22 cellular contexts compared by ENCODE assay signal in genomic region chr22:39654527-39654926, GRCh38.
"Had no signal": no experiment of that assay in that cellular context is flagged by ENCODE, and none has a peak within 500 bp of the region (broad histone marks: within the 10 kb centered on the region; RNA-seq: fewer than 3 reads in every experiment).

No MANE protein-coding gene starts in this region.

- H3K4me3 ChIP-seq: coronary artery, esophagus squamous epithelium, lower lobe of right lung, right lobe of liver, thoracic aorta, tibial nerve, upper lobe of left lung had no signal

- DNase-seq: effector memory CD4-positive, alpha-beta T cell; esophagus squamous epithelium; foreskin melanocyte; hypothalamus; immature natural killer cell; islet precursor cell; left ventricle myocardium superior; lower lobe of right lung; natural killer cell; right lobe of liver; small intestine; stimulated activated CD4-positive, alpha-beta T cell treated with anti-CD3 and anti-CD28 coated beads, Interleukin-15, amount 100 ng/mL, for 24 hours; stimulated activated CD4-positive, alpha-beta T cell treated with anti-CD3 and anti-CD28 coated beads, Interleukin-2, amount 100 ng/mL, for 48 hours; stimulated activated CD8-positive, alpha-beta memory T cell treated with anti-CD3 and anti-CD28 coated beads, Interleukin-4, amount 100 ng/mL, for 48 hours; stimulated activated naive CD8-positive, alpha-beta T cell treated with anti-CD3 and anti-CD28 coated beads, Interleukin-15, Interleukin-2, amounts not matched to agents 100 U/mL and 50 U/mL, for 24 hours; upper lobe of left lung had no signal

- H3K27ac Mint-ChIP-seq: immature natural killer cell, progenitor cell of endocrine pancreas had no signal

- H3K9me3 Mint-ChIP-seq: immature natural killer cell, natural killer cell had no signal

- H3K4me1 ChIP-seq: esophagus squamous epithelium, parathyroid adenoma, right lobe of liver, tibial nerve, upper lobe of left lung had no signal

- H2AFZ ChIP-seq: parathyroid adenoma had no signal

- H3K4me3 Mint-ChIP-seq: immature natural killer cell, natural killer cell had no signal

- H3K27me3 ChIP-seq: right lobe of liver, upper lobe of left lung had no signal

- ATAC-seq: left ventricle myocardium superior; lower lobe of right lung; natural killer cell; right lobe of liver; stimulated activated naive CD8-positive, alpha-beta T cell treated with anti-CD3 and anti-CD28 coated beads, Interleukin-15, Interleukin-2, amounts not matched to agents 100 U/mL and 50 U/mL, for 24 hours had no signal

- H3K9ac ChIP-seq: parathyroid adenoma had no signal

- H3K36me3 Mint-ChIP-seq: immature natural killer cell, natural killer cell had no signal

- H3K27ac ChIP-seq: coronary artery, esophagus squamous epithelium, lower lobe of right lung, parathyroid adenoma, right lobe of liver, thoracic aorta, tibial nerve, upper lobe of left lung had no signal

- H3K36me3 ChIP-seq: esophagus squamous epithelium, lower lobe of right lung, right lobe of liver, thoracic aorta, tibial nerve, upper lobe of left lung had no signal

- H3K9me3 ChIP-seq: esophagus squamous epithelium, lower lobe of right lung, right lobe of liver, thoracic aorta, upper lobe of left lung had no signal

- H3K79me2 ChIP-seq: parathyroid adenoma had no signal

- FAIRE-seq: small intestine, urothelium cell line had no signal
